ENCODE assay signal across 24 cellular contexts in the genomic region with DNA sequence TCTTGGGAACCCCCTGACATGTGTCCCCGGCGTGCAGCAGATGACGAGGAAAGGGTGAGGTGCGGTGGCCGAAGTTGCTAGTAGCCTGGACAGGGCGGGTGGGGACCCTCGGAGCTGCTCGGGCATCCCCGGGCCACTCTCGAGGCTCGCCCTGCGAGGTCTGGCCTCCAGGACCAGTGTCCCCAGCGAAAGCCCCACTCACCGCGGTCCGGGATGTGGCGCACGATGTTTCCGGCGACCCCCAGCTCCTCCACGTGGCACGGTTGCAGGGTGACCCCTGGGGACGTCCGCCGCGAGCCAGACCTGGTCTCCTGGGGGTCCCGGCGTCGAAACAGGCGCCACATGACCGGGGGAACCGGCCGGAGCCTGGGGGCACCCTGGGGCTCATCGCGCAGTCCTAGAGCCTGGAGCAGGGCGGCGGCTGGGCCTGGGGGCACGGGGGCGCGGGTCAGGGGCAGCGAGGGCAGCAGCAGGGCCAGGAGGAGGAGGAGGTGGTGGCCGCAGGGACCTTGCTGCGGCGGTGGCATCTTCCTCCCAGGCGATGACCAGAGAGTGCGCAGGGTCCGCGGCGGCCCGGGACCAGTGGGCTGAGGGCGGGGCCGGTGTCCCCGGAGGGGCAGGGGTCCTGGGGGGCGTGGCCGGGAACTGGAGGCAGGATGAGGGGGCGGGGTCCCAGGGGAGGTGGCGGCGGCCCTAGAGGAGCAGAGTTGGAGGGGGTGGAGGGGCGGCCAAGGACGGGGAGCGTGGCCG. TPM values are rescaled to one million over a fixed set of nuclear protein-coding genes. Genes with fewer than 3 reads are reported as not detected.
"Had no signal": no experiment of that assay in that cellular context is flagged by ENCODE, and none has a peak within 500 bp of the region (broad histone marks: within the 10 kb centered on the region; RNA-seq: fewer than 3 reads in every experiment).

No MANE protein-coding gene starts in this region.

- H3K27ac ChIP-seq: colonic mucosa, foreskin keratinocyte, parathyroid adenoma, skin epidermis, suprapubic skin had no signal

- H3K4me3 ChIP-seq: body of pancreas, colonic mucosa, mucosa of descending colon had no signal

- DNase-seq: activated CD4-positive, alpha-beta T cell treated with anti-CD3 and anti-CD28 coated beads, Interleukin-2, amount 10 ng/mL, durations not matched to agents 24 days and 14 days; activated CD4-positive, CD25-positive, alpha-beta regulatory T cell; activated CD8-positive, alpha-beta memory T cell treated with anti-CD3 and anti-CD28 coated beads, Interleukin-2, amount 50 U/mL, for 4 hours; activated CD8-positive, alpha-beta T cell treated with anti-CD3 and anti-CD28 coated beads, Interleukin-2, amount 10 ng/mL, durations not matched to agents 7 days and 5 days; activated gamma-delta T cell; activated T-cell treated with anti-CD3 and anti-CD28 coated beads, Interleukin-2, amount 50 U/mL, for 48 hours; amniotic stem cell; body of pancreas; caudate nucleus; colonic mucosa; effector CD4-positive, alpha-beta T cell; foreskin keratinocyte; left cardiac atrium; mammary epithelial cell; mucosa of descending colon; naive thymus-derived CD4-positive, alpha-beta T cell; stimulated activated CD4-positive, alpha-beta T cell treated with anti-CD3 and anti-CD28 coated beads, Interleukin-4, amount 100 ng/mL, for 24 hours; stimulated activated naive CD4-positive, alpha-beta T cell treated with Interleukin-2 at 50 U/mL for 16 hours; trophoblast cell had no signal

- H3K27me3 Mint-ChIP-seq: activated naive CD8-positive, alpha-beta T cell had no signal

- ATAC-seq: activated CD8-positive, alpha-beta T cell treated with anti-CD3 and anti-CD28 coated beads, Interleukin-2, amount 10 ng/mL, durations not matched to agents 7 days and 5 days; body of pancreas; foreskin keratinocyte; mucosa of descending colon; naive thymus-derived CD4-positive, alpha-beta T cell had no signal

- H3K4me3 Mint-ChIP-seq: activated CD4-positive, alpha-beta T cell treated with anti-CD3 and anti-CD28 coated beads, Interleukin-2, amount 10 ng/mL, durations not matched to agents 24 days and 14 days; activated CD8-positive, alpha-beta T cell treated with anti-CD3 and anti-CD28 coated beads, Interleukin-2, amount 10 ng/mL, durations not matched to agents 7 days and 5 days had no signal

- H3K27me3 ChIP-seq: body of pancreas had no signal

- H3K9me3 ChIP-seq: body of pancreas, colonic mucosa, mucosa of descending colon, suprapubic skin had no signal

- H3K27ac Mint-ChIP-seq: activated CD4-positive, alpha-beta T cell treated with anti-CD3 and anti-CD28 coated beads, Interleukin-2, amount 10 ng/mL, durations not matched to agents 24 days and 14 days; activated CD8-positive, alpha-beta T cell treated with anti-CD3 and anti-CD28 coated beads, Interleukin-2, amount 10 ng/mL, durations not matched to agents 7 days and 5 days; activated naive CD8-positive, alpha-beta T cell had no signal

- H3K9me3 Mint-ChIP-seq: activated CD4-positive, alpha-beta T cell treated with anti-CD3 and anti-CD28 coated beads, Interleukin-2, amount 10 ng/mL, durations not matched to agents 24 days and 14 days had no signal

- H3K4me1 ChIP-seq: body of pancreas, colonic mucosa, foreskin keratinocyte, parathyroid adenoma had no signal

RNA-seq across cellular contexts. Expression of a gene that starts 26.0 kb away (rescaled TPM):
- total RNA-seq: activated CD8-positive, alpha-beta T cell treated with anti-CD3 and anti-CD28 coated beads, Interleukin-2, amount 10 ng/mL, durations not matched to agents 7 days and 5 days; naive thymus-derived CD4-positive, alpha-beta T cell; T-helper 2 cell treated with Interferon-gamma antibody and Interleukin-4, amounts not matched to agents 100 ng/mL and 5 ng/mL, for 36 hours had no signal
- polyA plus RNA-seq: naive thymus-derived CD4-positive, alpha-beta T cell had no signal
